Comparison of ENCODE assay signal across 9 cellular contexts in the genomic region with DNA sequence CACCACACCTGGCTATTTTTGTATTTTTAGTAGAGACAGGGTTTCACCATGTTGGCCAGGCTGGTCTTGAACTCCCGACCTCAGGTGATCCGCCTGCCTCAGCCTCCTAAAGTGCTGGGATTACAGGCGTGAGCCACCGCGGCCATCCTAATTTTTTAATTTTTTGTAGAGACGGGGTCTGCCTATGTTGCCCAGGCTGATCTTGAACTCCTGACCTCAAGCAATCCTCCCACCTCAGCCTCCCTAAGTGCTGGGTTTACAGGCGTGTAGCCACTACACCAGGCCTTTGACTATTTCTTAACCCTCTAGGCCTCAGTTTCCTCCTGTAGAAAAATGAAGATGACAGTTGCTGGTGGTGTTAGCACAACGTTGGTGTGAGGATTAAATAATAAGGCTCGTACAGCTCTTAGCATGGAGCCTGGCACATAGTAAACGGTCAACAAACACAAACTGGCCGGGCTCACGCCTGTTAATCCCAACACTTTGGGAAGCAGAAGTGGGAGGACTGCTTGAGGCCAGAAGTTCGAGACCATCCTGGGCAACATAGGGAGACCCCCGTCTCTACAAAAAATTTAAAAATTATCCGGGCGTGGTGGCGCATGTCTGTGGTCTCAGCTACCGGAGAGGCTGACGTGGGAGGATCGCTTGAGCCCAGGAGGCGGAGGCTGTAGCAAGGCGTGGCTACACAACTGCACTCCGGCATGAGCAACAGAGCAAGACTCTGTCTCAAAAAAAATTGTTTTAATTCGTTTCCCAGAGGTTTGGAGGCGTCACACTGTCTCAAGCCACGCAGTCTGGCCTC. TPM values are rescaled to one million over a fixed set of nuclear protein-coding genes. Genes with fewer than 3 reads are reported as not detected.
DNase-seq lines count a peak whose midpoint lies in the region; ATAC-seq, FAIRE-seq and TF ChIP-seq lines count a peak whose summit lies in the region.
"Had no signal": no experiment of that assay in that cellular context is flagged by ENCODE, and none has a peak within 500 bp of the region (broad histone marks: within the 10 kb centered on the region; RNA-seq: fewer than 3 reads in every experiment).

No MANE protein-coding gene starts in this region.

- dilution Hi-C loops in keratinocyte (cut with MboI; ENCODE audit: extremely low pct_ligation_motif_present, low sequenced_read_pairs), result no loop called here

- H3K36me3 Mint-ChIP-seq in CD4-positive, alpha-beta T cell (ENCODE audit: low read depth), result peaks cover 63% of the 10 kb centered on the region
- H3K36me3 Mint-ChIP-seq in activated naive CD8-positive, alpha-beta T cell treated with anti-CD3 and anti-CD28 coated beads for 36 hours, result peaks cover 27% of the 10 kb centered on the region

- no peaks in the 10 kb centered on the region for H3K9me3 ChIP-seq in CD4-positive, alpha-beta T cell (ENCODE audit: control insufficient read depth, low read length)
- H3K9me3 ChIP-seq in keratinocyte (ENCODE audit: control insufficient read depth, low read depth, low read length) (no peaks in the 10 kb centered on the region), subcutaneous abdominal adipose tissue (ENCODE audit: control insufficient read depth in 5 of 5, low read length in 5 of 5) (no peaks in the 10 kb centered on the region)

- H3K4me2 ChIP-seq in keratinocyte (ENCODE audit: control insufficient read depth, extremely low read depth, insufficient read depth, low read depth, low read length), result peak overlapping the region; percentile 96

- CTCF ChIA-PET in CD4-positive, alpha-beta T cell (lab: Charles Lee), result interaction anchor here (0.6 to 3.6 kb wide), 2 partner anchors 10 to 13 kb away, joined by 5 to 19 read pairs; no protein-coding TSS in a partner anchor
- CTCF ChIA-PET in GM10248 (lab: Yijun Ruan, JAX), result interaction anchor here (1.9 to 3.5 kb wide), 2 partner anchors 10 to 11 kb away, joined by 11 to 15 read pairs; no protein-coding TSS in a partner anchor

- peaks cover 51% of the 10 kb centered on the region for H3K79me2 ChIP-seq in keratinocyte (ENCODE audit: control insufficient read depth, insufficient read depth, low read length)

- H3K4me3 Mint-ChIP-seq in CD4-positive, alpha-beta T cell, result peak overlapping the region; percentile 97
- H3K4me3 Mint-ChIP-seq in activated naive CD8-positive, alpha-beta T cell treated with anti-CD3 and anti-CD28 coated beads for 36 hours, result peak overlapping the region; percentile 95

- H3K36me3 ChIP-seq in keratinocyte (ENCODE audit: control insufficient read depth in 2 of 2, extremely low read depth in 1 of 2, insufficient read depth in 2 of 2, low read length in 2 of 2) (peaks cover 13 to 20% of the 10 kb centered on the region in 2 experiments), subcutaneous abdominal adipose tissue (ENCODE audit: control insufficient read depth in 5 of 5, insufficient read depth in 5 of 5, low read length in 5 of 5) (peaks cover 0 to 24% (median 20%) of the 10 kb centered on the region in 5 donors)

- H3K27ac Mint-ChIP-seq in CD4-positive, alpha-beta T cell, result peak overlapping the region; percentile 99
- H3K27ac Mint-ChIP-seq in activated naive CD8-positive, alpha-beta T cell treated with anti-CD3 and anti-CD28 coated beads for 36 hours, result peak overlapping the region; percentile 97

- POLR2A ChIA-PET in CD4-positive, alpha-beta T cell (lab: Charles Lee), result interaction anchor here (0.7 to 2.6 kb wide), 9 partner anchors 9 to 246 kb away, joined by 3 to 24 read pairs (median 4); partner anchors contain the start of genes OAS2, OAS3 and TPCN1
- POLR2A ChIA-PET in GM10248 (lab: Yijun Ruan, JAX), result interaction anchor here (0.6 to 2.4 kb wide), 3 partner anchors 17 to 46 kb away, joined by 3 to 7 read pairs (median 4); partner anchors contain the start of gene TPCN1

- H3K9ac ChIP-seq in keratinocyte (ENCODE audit: control insufficient read depth, extremely low read depth, insufficient read depth, low read length), result peak overlapping the region; percentile 98
- H3K9ac ChIP-seq in subcutaneous abdominal adipose tissue (ENCODE audit: low read length in 5 of 5), result peak overlapping the region; percentile 68 to 100 (median 97)

- intact Hi-C loops in CD4-positive, alpha-beta T cell (cut with DNase I, micrococcal nuclease), result loop anchor here (2.0 to 10.0 kb wide), 4 partner anchors 23 to 1499 kb away; partner anchors contain the start of genes ACAD10 (in 1 of the 2), BRAP (in 1 of the 2) and TPCN1 (in 1 of the 2)

- no peaks in the 10 kb centered on the region for H4K20me1 ChIP-seq in keratinocyte (ENCODE audit: control insufficient read depth, extremely low read depth, insufficient read depth, low read length)

- H3K9me3 Mint-ChIP-seq in CD4-positive, alpha-beta T cell, result no peaks in the 10 kb centered on the region
- H3K9me3 Mint-ChIP-seq in activated naive CD8-positive, alpha-beta T cell treated with anti-CD3 and anti-CD28 coated beads for 36 hours, result no peaks in the 10 kb centered on the region

- H3K4me1 Mint-ChIP-seq in CD4-positive, alpha-beta T cell (ENCODE audit: low read depth), result peaks cover 39% of the 10 kb centered on the region
- peaks cover 37% of the 10 kb centered on the region for H3K4me1 Mint-ChIP-seq in activated naive CD8-positive, alpha-beta T cell treated with anti-CD3 and anti-CD28 coated beads for 36 hours

- no peaks in the 10 kb centered on the region for H3K27me3 ChIP-seq in CD4-positive, alpha-beta T cell (ENCODE audit: control insufficient read depth, insufficient read depth, low read length)
- H3K27me3 ChIP-seq in keratinocyte (ENCODE audit: control insufficient read depth, extremely low read depth, insufficient read depth, low read length) (no peaks in the 10 kb centered on the region), subcutaneous abdominal adipose tissue (ENCODE audit: control insufficient read depth in 5 of 5, insufficient read depth in 4 of 5, low read length in 5 of 5) (no peaks in the 10 kb centered on the region)

- peaks cover 5% of the 10 kb centered on the region for H3K9me1 ChIP-seq in keratinocyte (ENCODE audit: control insufficient read depth, extremely low read depth, insufficient read depth, low read length)

- H3K27ac ChIP-seq in CD4-positive, alpha-beta T cell (ENCODE audit: low read depth, low read length), result peak overlapping the region; percentile 95
- H3K27ac ChIP-seq in keratinocyte (ENCODE audit: control insufficient read depth, insufficient read depth, low read length) (peak overlapping the region; percentile 95), subcutaneous abdominal adipose tissue (ENCODE audit: low read depth, low read length) (peak overlapping the region; percentile 95)

- no peak for TF ChIP-seq CTCF in CD4-positive, alpha-beta T cell (IDR thresholded peaks at IDR 0.05)
- TF ChIP-seq CTCF in keratinocyte (optimal IDR thresholded peaks at IDR 0.05 in 1 of 3, IDR thresholded peaks at IDR 0.05 in 1 of 3, conservative IDR thresholded peaks at IDR 0.05 in 1 of 3; ENCODE audit: extremely low read depth in 1 of 3, insufficient read depth in 2 of 3, low read length in 3 of 3) (no peak), GM10248 (IDR thresholded peaks at IDR 0.05; ENCODE audit: control extremely low read depth, extremely low read depth, low read depth, missing control alignments) (no peak)

- H3K4me3 ChIP-seq in keratinocyte (ENCODE audit: control insufficient read depth in 2 of 3, extremely low read depth in 1 of 3, insufficient read depth in 2 of 3, low read depth in 1 of 3, low read length in 3 of 3) (peak overlapping the region; percentile 77 to 91 (median 87)), subcutaneous abdominal adipose tissue (ENCODE audit: low read depth in 1 of 5, low read length in 5 of 5) (peak overlapping the region; percentile 84 to 91 (median 86))

- ATAC-seq in CD4-positive, alpha-beta T cell (ENCODE audit: poor library complexity), result peak; percentile 73
- ATAC-seq in GM19452 (IDR thresholded peaks at IDR 0.05; ENCODE audit: unreplicated experiment), result peak; percentile 60
- peak; percentile 25 for ATAC-seq in HG03469 (IDR thresholded peaks at IDR 0.05; ENCODE audit: unreplicated experiment)

- no peak for DNase-seq in CD4-positive, alpha-beta T cell
- no peak for DNase-seq in activated naive CD8-positive, alpha-beta T cell treated with anti-CD3 and anti-CD28 coated beads for 36 hours
- DNase-seq in keratinocyte (ENCODE audit: low read depth, low spot score), result no peak
- no peak for DNase-seq in NCI-H69 (lab: John Stamatoyannopoulos, UW)
- no peak for DNase-seq in GM10248 (ENCODE audit: extremely low spot score)

- FAIRE-seq in keratinocyte (lab: Jason Lieb, UNC), result no peak

- H3K4me1 ChIP-seq in keratinocyte (ENCODE audit: control insufficient read depth, extremely low read depth, insufficient read depth, low read length) (peaks cover 14% of the 10 kb centered on the region), subcutaneous abdominal adipose tissue (ENCODE audit: control insufficient read depth in 5 of 5, insufficient read depth in 5 of 5, low read length in 5 of 5) (peaks cover 8 to 27% (median 27%) of the 10 kb centered on the region in 5 donors)

- no peaks in the 10 kb centered on the region for H3K27me3 Mint-ChIP-seq in CD4-positive, alpha-beta T cell
- no peaks in the 10 kb centered on the region for H3K27me3 Mint-ChIP-seq in activated naive CD8-positive, alpha-beta T cell treated with anti-CD3 and anti-CD28 coated beads for 36 hours

- peak overlapping the region; percentile 79 for H2AFZ ChIP-seq in keratinocyte (ENCODE audit: control insufficient read depth, low read length)

RNA-seq across cellular contexts. Expression of gene DDX54, which starts 1.0 kb away (rescaled TPM):
- 10 to 100 TPM; 56.8 to 61.1 TPM for total RNA-seq in CD4-positive, alpha-beta T cell
- 100 to 1,000 TPM; 136 to 145 TPM for total RNA-seq in activated naive CD8-positive, alpha-beta T cell treated with anti-CD3 and anti-CD28 coated beads for 36 hours
- 42.1 to 47.3 TPM (median 44.6 TPM) in 3 replicates for polyA plus RNA-seq in keratinocyte
- polyA plus RNA-seq in keratinocyte (2011; ENCODE audit: low read depth), result 140 TPM
- 27.7 and 54.7 TPM in 2 replicates for polyA plus RNA-seq in keratinocyte (2011; cell fraction: cytosol; rRNA removed)
- polyA plus RNA-seq in keratinocyte (2011; cell fraction: nucleus; rRNA removed), result 61.3 and 74.7 TPM in 2 replicates
- polyA plus RNA-seq in keratinocyte (2012; ENCODE audit: low replicate concordance), result 28.7 and 46.8 TPM in 2 replicates
- 38.0 to 74.1 TPM (median 38.7 TPM) in 3 replicates for polyA minus RNA-seq in keratinocyte
- 35.7 TPM for polyA minus RNA-seq in keratinocyte (2011; cell fraction: cytosol; rRNA and poly(A)+ RNA removed)
- 22.9 and 31.4 TPM in 2 replicates for polyA minus RNA-seq in keratinocyte (2011; cell fraction: nucleus; rRNA and poly(A)+ RNA removed)

RNA-seq across cellular contexts. Expression of gene RITA1, which starts 1.2 kb away (rescaled TPM):
- total RNA-seq in CD4-positive, alpha-beta T cell, result 1 to 10 TPM; 2.9 to 3.3 TPM
- 10 to 100 TPM; 28.9 to 31.1 TPM for total RNA-seq in activated naive CD8-positive, alpha-beta T cell treated with anti-CD3 and anti-CD28 coated beads for 36 hours
- polyA plus RNA-seq in keratinocyte, result 11.8 to 14.5 TPM (median 14.5 TPM) in 3 replicates
- 3.5 TPM for polyA plus RNA-seq in keratinocyte (2011; ENCODE audit: low read depth)
- 10.5 and 16.6 TPM in 2 replicates for polyA plus RNA-seq in keratinocyte (2011; cell fraction: cytosol; rRNA removed)
- 5.8 and 7.6 TPM in 2 replicates for polyA plus RNA-seq in keratinocyte (2011; cell fraction: nucleus; rRNA removed)
- polyA plus RNA-seq in keratinocyte (2012; ENCODE audit: low replicate concordance), result 9.1 and 16.3 TPM in 2 replicates
- polyA minus RNA-seq in keratinocyte, result 8.0 to 9.3 TPM (median 8.6 TPM) in 3 replicates
- polyA minus RNA-seq in keratinocyte (2011; cell fraction: cytosol; rRNA and poly(A)+ RNA removed), result 20.1 TPM
- polyA minus RNA-seq in keratinocyte (2011; cell fraction: nucleus; rRNA and poly(A)+ RNA removed), result 4.2 and 4.8 TPM in 2 replicates

RNA-seq across cellular contexts. Expression of gene CFAP73, which starts 34.8 kb away (rescaled TPM):
- 1 to 10 TPM in 1 of 2 experiments, under 1 TPM in 1; 0.92 to 1.2 TPM for total RNA-seq in CD4-positive, alpha-beta T cell
- total RNA-seq in activated naive CD8-positive, alpha-beta T cell treated with anti-CD3 and anti-CD28 coated beads for 36 hours, result 1 to 10 TPM in 1 of 2 experiments, under 1 TPM in 1; 0.16 to 1.0 TPM
- not detected in 3 replicates for polyA plus RNA-seq in keratinocyte
- polyA plus RNA-seq in keratinocyte (2011; ENCODE audit: low read depth), result not detected
- polyA plus RNA-seq in keratinocyte (2011; cell fraction: cytosol; rRNA removed), result not detected in 2 replicates
- polyA plus RNA-seq in keratinocyte (2011; cell fraction: nucleus; rRNA removed), result not detected in 2 replicates
- polyA plus RNA-seq in keratinocyte (2012; ENCODE audit: low replicate concordance), result not detected in 2 replicates
- not detected in 3 replicates for polyA minus RNA-seq in keratinocyte
- polyA minus RNA-seq in keratinocyte (2011; cell fraction: cytosol; rRNA and poly(A)+ RNA removed), result not detected
- not detected in 2 replicates for polyA minus RNA-seq in keratinocyte (2011; cell fraction: nucleus; rRNA and poly(A)+ RNA removed)
- total RNA-seq: SK-MEL-5 had no signal

RNA-seq across cellular contexts. Expression of gene TPCN1, which starts 37.0 kb away (rescaled TPM):
- 10 to 100 TPM; 52.4 to 59.7 TPM for total RNA-seq in CD4-positive, alpha-beta T cell
- 10 to 100 TPM; 20.5 to 25.0 TPM for total RNA-seq in activated naive CD8-positive, alpha-beta T cell treated with anti-CD3 and anti-CD28 coated beads for 36 hours
- 6.8 to 13.9 TPM (median 8.0 TPM) in 3 replicates for polyA plus RNA-seq in keratinocyte
- 5.1 TPM for polyA plus RNA-seq in keratinocyte (2011; ENCODE audit: low read depth)
- polyA plus RNA-seq in keratinocyte (2011; cell fraction: cytosol; rRNA removed), result 4.0 and 5.0 TPM in 2 replicates
- 33.9 and 38.8 TPM in 2 replicates for polyA plus RNA-seq in keratinocyte (2011; cell fraction: nucleus; rRNA removed)
- polyA plus RNA-seq in keratinocyte (2012; ENCODE audit: low replicate concordance), result 11.8 and 13.3 TPM in 2 replicates
- 11.1 to 34.4 TPM (median 17.2 TPM) in 3 replicates for polyA minus RNA-seq in keratinocyte
- 12.3 TPM for polyA minus RNA-seq in keratinocyte (2011; cell fraction: cytosol; rRNA and poly(A)+ RNA removed)
- 28.4 and 32.3 TPM in 2 replicates for polyA minus RNA-seq in keratinocyte (2011; cell fraction: nucleus; rRNA and poly(A)+ RNA removed)

RNA-seq across cellular contexts. Expression of gene RASAL1, which starts 48.7 kb away (rescaled TPM):
- total RNA-seq in CD4-positive, alpha-beta T cell, result 1 to 10 TPM; 1.2 to 2.7 TPM
- 1 to 10 TPM; 1.3 to 1.9 TPM for total RNA-seq in activated naive CD8-positive, alpha-beta T cell treated with anti-CD3 and anti-CD28 coated beads for 36 hours
- 0.05 to 0.17 TPM (median 0.06 TPM) in 3 replicates for polyA plus RNA-seq in keratinocyte
- polyA plus RNA-seq in keratinocyte (2011; ENCODE audit: low read depth), result 3.0 TPM
- polyA plus RNA-seq in keratinocyte (2011; cell fraction: cytosol; rRNA removed), result 0.06 and 0.13 TPM in 2 replicates
- 0.28 and 0.62 TPM in 2 replicates for polyA plus RNA-seq in keratinocyte (2011; cell fraction: nucleus; rRNA removed)
- 0.05 and 4.5 TPM in 2 replicates for polyA plus RNA-seq in keratinocyte (2012; ENCODE audit: low replicate concordance)
- 0.10 to 0.33 TPM in 2 of 3 replicates, not detected in the other for polyA minus RNA-seq in keratinocyte
- polyA minus RNA-seq in keratinocyte (2011; cell fraction: cytosol; rRNA and poly(A)+ RNA removed), result not detected
- polyA minus RNA-seq in keratinocyte (2011; cell fraction: nucleus; rRNA and poly(A)+ RNA removed), result 0.31 and 0.84 TPM in 2 replicates

Comparison
In these comparisons a context has a peak if more than half of its experiments do, and no peak if none do; other contexts are left out.
1. RNA of gene RITA1, which starts 1.2 kb away (total RNA-seq): 28.9 to 31.1 TPM in activated naive CD8-positive, alpha-beta T cell treated with anti-CD3 and anti-CD28 coated beads for 36 hours; 2.9 to 3.3 TPM in CD4-positive, alpha-beta T cell; every median in the first group is over 4 times any median in the second.
2. Peak in every context shown above with its lines, with median percentiles within 50 percentile points of each other: ATAC-seq and H3K27ac ChIP-seq.